8 cellular contexts compared by ENCODE assay signal in the genomic region with DNA sequence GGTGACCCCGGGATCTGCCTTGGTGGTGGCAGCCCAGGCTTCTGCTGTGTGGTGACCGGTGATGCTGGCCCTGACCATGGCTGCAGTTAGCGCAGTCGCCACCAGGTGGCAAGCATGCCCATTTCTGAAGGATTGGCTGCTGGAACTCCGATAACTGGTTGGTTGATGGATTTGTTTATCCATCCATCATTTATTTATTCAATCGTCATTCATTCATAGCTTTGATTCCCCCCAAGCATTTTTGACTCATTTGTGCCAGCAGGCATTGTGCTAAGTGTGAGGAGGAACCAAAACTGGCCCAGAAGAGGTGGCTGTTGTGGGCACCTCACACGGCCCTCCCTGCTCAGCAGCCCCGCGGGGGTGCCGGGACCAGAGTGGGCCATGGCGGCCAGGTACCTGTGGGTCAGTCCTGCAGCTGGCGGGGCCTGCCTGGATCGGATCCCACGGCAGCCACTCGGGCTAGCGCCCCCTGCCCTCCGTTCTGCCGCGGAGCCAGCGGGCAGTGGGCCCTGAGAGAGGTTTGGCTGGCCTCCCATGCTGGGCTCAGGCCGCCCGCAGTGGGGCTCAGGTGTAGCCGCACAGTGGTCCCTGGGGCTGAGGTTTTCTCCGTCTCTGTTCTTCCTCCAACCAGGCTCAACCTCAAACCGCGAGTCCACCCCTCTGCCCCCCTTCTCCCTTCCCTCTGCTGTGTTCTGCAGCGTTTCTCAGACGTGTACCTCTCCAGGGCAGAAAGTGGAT. TPM values are rescaled to one million over a fixed set of nuclear protein-coding genes. Genes with fewer than 3 reads are reported as not detected.
DNase-seq lines count a peak whose midpoint lies in the region; ATAC-seq and TF ChIP-seq lines count a peak whose summit lies in the region.

No MANE protein-coding gene starts in this region.

- H3K27ac ChIP-seq in trophoblast cell (ENCODE audit: low read depth, low read length): peak overlapping the region; percentile 54
- H3K27ac ChIP-seq in tibial artery: peak overlapping the region; percentile 83 to 89

- peak overlapping the region; percentile 16 for H3K4me2 ChIP-seq in trophoblast cell (ENCODE audit: low read length)

- H3K9me3 ChIP-seq in trophoblast cell (ENCODE audit: insufficient read depth, low read depth, low read length): no peaks in the 10 kb centered on the region
- no peaks in the 10 kb centered on the region for H3K9me3 ChIP-seq in tibial artery

- peak overlapping the region; percentile 36 for H3K14ac ChIP-seq in trophoblast cell (ENCODE audit: low read length)

- peak overlapping the region; percentile 9 for H3K4ac ChIP-seq in trophoblast cell (ENCODE audit: low read depth, low read length)

- peaks cover 25% of the 10 kb centered on the region for H3K27me3 Mint-ChIP-seq in activated naive CD4-positive, alpha-beta T cell treated with anti-CD3 and anti-CD28 coated beads for 36 hours (ENCODE audit: low read depth)
- H3K27me3 Mint-ChIP-seq in glutamatergic neuron (ENCODE audit: unreplicated experiment): peaks cover 9% of the 10 kb centered on the region

- no CpG with 5 or more reads among the region's 28 CpGs for WGBS in trophoblast cell (ENCODE audit: extremely low coverage, insufficient coverage, insufficient read length)

- no peaks in the 10 kb centered on the region for H3K36me3 ChIP-seq in trophoblast cell (ENCODE audit: control insufficient read depth in 1 of 2, insufficient read depth in 2 of 2, low read length in 2 of 2)
- no peaks in the 10 kb centered on the region for H3K36me3 ChIP-seq in tibial artery

- no peak overlapping the region for H3K4me3 ChIP-seq in trophoblast cell (ENCODE audit: low read depth, low read length)
- peak overlapping the region; percentile 41 to 53 for H3K4me3 ChIP-seq in tibial artery

- H3K9ac ChIP-seq in trophoblast cell (ENCODE audit: low read length): no peak overlapping the region

- peaks cover 18% of the 10 kb centered on the region for H3K4me1 Mint-ChIP-seq in activated naive CD4-positive, alpha-beta T cell treated with anti-CD3 and anti-CD28 coated beads for 36 hours (ENCODE audit: low read depth)
- peaks cover 2% of the 10 kb centered on the region for H3K4me1 Mint-ChIP-seq in glutamatergic neuron (ENCODE audit: low read depth, unreplicated experiment)

- H3K9me3 Mint-ChIP-seq in activated naive CD4-positive, alpha-beta T cell treated with anti-CD3 and anti-CD28 coated beads for 36 hours: no peaks in the 10 kb centered on the region
- H3K9me3 Mint-ChIP-seq in glutamatergic neuron (ENCODE audit: unreplicated experiment): no peaks in the 10 kb centered on the region

- peak overlapping the region; percentile 28 for H2BK120ac ChIP-seq in trophoblast cell (ENCODE audit: insufficient read depth, low read length, poor library complexity)

- H4K8ac ChIP-seq in trophoblast cell (ENCODE audit: low read depth, low read length): peak overlapping the region; percentile 64

- H2AFZ ChIP-seq in trophoblast cell (ENCODE audit: insufficient read depth, low read length, poor library complexity): no peak overlapping the region

- no peak for ATAC-seq in HG03159 (IDR thresholded peaks at IDR 0.05; ENCODE audit: unreplicated experiment)

- no peaks in the 10 kb centered on the region for H3K27me3 ChIP-seq in trophoblast cell (ENCODE audit: insufficient read depth, low read length)
- no peaks in the 10 kb centered on the region for H3K27me3 ChIP-seq in tibial artery

- intact Hi-C loops in activated naive CD4-positive, alpha-beta T cell treated with anti-CD3 and anti-CD28 coated beads for 36 hours (cut with micrococcal nuclease): loop anchor here (1.0 to 2.0 kb wide), 3 partner anchors 29 to 68 kb away; a partner anchor contains a TSS
- intact Hi-C loops in tibial artery (cut with DNase I; ENCODE audit: low total_unique reads): loop anchor here (2.0 to 10.0 kb wide), 3 partner anchors 35 to 278 kb away; no protein-coding TSS in a partner anchor

- H3K27ac Mint-ChIP-seq in activated naive CD4-positive, alpha-beta T cell treated with anti-CD3 and anti-CD28 coated beads for 36 hours: no peak overlapping the region
- H3K27ac Mint-ChIP-seq in glutamatergic neuron (ENCODE audit: unreplicated experiment): no peak overlapping the region

- CTCF ChIA-PET in activated naive CD4-positive, alpha-beta T cell treated with anti-CD3 and anti-CD28 coated beads for 36 hours (lab: Charles Lee): interaction anchor here (0.8 to 8.2 kb wide), 12 partner anchors 16 to 265 kb away, joined by 3 to 92 read pairs (median 5); a partner anchor contains a TSS

- no peak overlapping the region for H3K23ac ChIP-seq in trophoblast cell (ENCODE audit: low read length)

- TF ChIP-seq EP300 in Ishikawa (IDR thresholded peaks at IDR 0.05; ENCODE audit: borderline replicate concordance): no peak; the same call in 1 of the 2 replicates

- peaks cover 26 to 30% of the 10 kb centered on the region in 2 experiments for H3K4me1 ChIP-seq in trophoblast cell (ENCODE audit: control insufficient read depth in 1 of 2, insufficient read depth in 2 of 2, low read length in 2 of 2)
- peaks cover 0 to 41% (median 22%) of the 10 kb centered on the region in 4 donors for H3K4me1 ChIP-seq in tibial artery

- peaks cover 2% of the 10 kb centered on the region for H3K79me2 ChIP-seq in trophoblast cell (ENCODE audit: control insufficient read depth, insufficient read depth, low read length, poor library complexity)

- H3K36me3 Mint-ChIP-seq in activated naive CD4-positive, alpha-beta T cell treated with anti-CD3 and anti-CD28 coated beads for 36 hours (ENCODE audit: low read depth): no peaks in the 10 kb centered on the region
- no peaks in the 10 kb centered on the region for H3K36me3 Mint-ChIP-seq in glutamatergic neuron (ENCODE audit: unreplicated experiment)

- H2AK5ac ChIP-seq in trophoblast cell (ENCODE audit: low read length): peak overlapping the region; percentile 57

- TF ChIP-seq CTCF in glutamatergic neuron (IDR thresholded peaks at IDR 0.05; ENCODE audit: partially characterized antibody, unreplicated experiment): peak; percentile 95
- peak; percentile 95 to 97 for TF ChIP-seq CTCF in tibial artery (IDR thresholded peaks at IDR 0.05)

- peak overlapping the region; percentile 59 for H4K91ac ChIP-seq in trophoblast cell (ENCODE audit: low read depth, low read length)

- peak overlapping the region; percentile 46 for H2BK12ac ChIP-seq in trophoblast cell (ENCODE audit: low read length)

- H3K4me3 Mint-ChIP-seq in activated naive CD4-positive, alpha-beta T cell treated with anti-CD3 and anti-CD28 coated beads for 36 hours: peak overlapping the region; percentile 68
- H3K4me3 Mint-ChIP-seq in glutamatergic neuron (ENCODE audit: unreplicated experiment): no peak overlapping the region

- H4K12ac ChIP-seq in trophoblast cell (ENCODE audit: low read depth, low read length): no peak overlapping the region

- peak overlapping the region; percentile 50 for H2BK5ac ChIP-seq in trophoblast cell (ENCODE audit: low read depth, low read length, poor library complexity)

- DNase-seq in DMS153 (lab: John Stamatoyannopoulos, UW) (peak; percentile 65), SK-N-DZ (ENCODE audit: low spot score) (peak; percentile 63), glutamatergic neuron (peak; percentile 95), trophoblast cell (peak; percentile 68 to 87), tibial artery (peak; percentile 88 to 92)
- DNase-seq in activated naive CD4-positive, alpha-beta T cell treated with anti-CD3 and anti-CD28 coated beads for 36 hours: peak; percentile 90

- peak overlapping the region; percentile 16 for H3K18ac ChIP-seq in trophoblast cell (ENCODE audit: low read length)

- peaks cover 14% of the 10 kb centered on the region for H3K79me1 ChIP-seq in trophoblast cell (ENCODE audit: low read length)

- TF ChIP-seq RAD21 in Ishikawa (IDR thresholded peaks at IDR 0.05; ENCODE audit: low read depth): peak; percentile 93

TF ChIP-seq in Ishikawa, 13 proteins besides CTCF, POLR2A, EP300 and RAD21 (continues in another document):
- TF ChIP-seq, protein P1, sequence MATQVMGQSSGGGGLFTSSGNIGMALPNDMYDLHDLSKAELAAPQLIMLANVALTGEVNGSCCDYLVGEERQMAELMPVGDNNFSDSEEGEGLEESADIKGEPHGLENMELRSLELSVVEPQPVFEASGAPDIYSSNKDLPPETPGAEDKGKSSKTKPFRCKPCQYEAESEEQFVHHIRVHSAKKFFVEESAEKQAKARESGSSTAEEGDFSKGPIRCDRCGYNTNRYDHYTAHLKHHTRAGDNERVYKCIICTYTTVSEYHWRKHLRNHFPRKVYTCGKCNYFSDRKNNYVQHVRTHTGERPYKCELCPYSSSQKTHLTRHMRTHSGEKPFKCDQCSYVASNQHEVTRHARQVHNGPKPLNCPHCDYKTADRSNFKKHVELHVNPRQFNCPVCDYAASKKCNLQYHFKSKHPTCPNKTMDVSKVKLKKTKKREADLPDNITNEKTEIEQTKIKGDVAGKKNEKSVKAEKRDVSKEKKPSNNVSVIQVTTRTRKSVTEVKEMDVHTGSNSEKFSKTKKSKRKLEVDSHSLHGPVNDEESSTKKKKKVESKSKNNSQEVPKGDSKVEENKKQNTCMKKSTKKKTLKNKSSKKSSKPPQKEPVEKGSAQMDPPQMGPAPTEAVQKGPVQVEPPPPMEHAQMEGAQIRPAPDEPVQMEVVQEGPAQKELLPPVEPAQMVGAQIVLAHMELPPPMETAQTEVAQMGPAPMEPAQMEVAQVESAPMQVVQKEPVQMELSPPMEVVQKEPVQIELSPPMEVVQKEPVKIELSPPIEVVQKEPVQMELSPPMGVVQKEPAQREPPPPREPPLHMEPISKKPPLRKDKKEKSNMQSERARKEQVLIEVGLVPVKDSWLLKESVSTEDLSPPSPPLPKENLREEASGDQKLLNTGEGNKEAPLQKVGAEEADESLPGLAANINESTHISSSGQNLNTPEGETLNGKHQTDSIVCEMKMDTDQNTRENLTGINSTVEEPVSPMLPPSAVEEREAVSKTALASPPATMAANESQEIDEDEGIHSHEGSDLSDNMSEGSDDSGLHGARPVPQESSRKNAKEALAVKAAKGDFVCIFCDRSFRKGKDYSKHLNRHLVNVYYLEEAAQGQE (IDR thresholded peaks at IDR 0.05; ENCODE audit: low read depth): no peak

RNA-seq across cellular contexts. Expression of a gene that starts 28.8 kb away (rescaled TPM):
- 0.78 and 1.8 TPM in 2 replicates for polyA plus RNA-seq in SK-N-DZ (2014; cell fraction: cytosol; rRNA removed)
- polyA plus RNA-seq in SK-N-DZ (2014; cell fraction: nucleus; rRNA removed): 1.8 and 3.1 TPM in 2 replicates
- 10 to 100 TPM; 17.9 to 19.3 TPM for total RNA-seq in activated naive CD4-positive, alpha-beta T cell treated with anti-CD3 and anti-CD28 coated beads for 36 hours
- total RNA-seq in glutamatergic neuron (ENCODE audit: unreplicated experiment): 13.2 TPM
- polyA plus RNA-seq in trophoblast cell (2013): 63.3 and 65.7 TPM in 2 replicates

RNA-seq across cellular contexts. Expression of a gene that starts 32.0 kb away (rescaled TPM):
- not detected in 2 replicates for polyA plus RNA-seq in SK-N-DZ (2014; cell fraction: cytosol; rRNA removed)
- not detected in 2 replicates for polyA plus RNA-seq in SK-N-DZ (2014; cell fraction: nucleus; rRNA removed)
- total RNA-seq in activated naive CD4-positive, alpha-beta T cell treated with anti-CD3 and anti-CD28 coated beads for 36 hours: not detected
- 0.37 TPM for total RNA-seq in glutamatergic neuron (ENCODE audit: unreplicated experiment)
- polyA plus RNA-seq in trophoblast cell (2013): 113 and 120 TPM in 2 replicates

RNA-seq across cellular contexts. Expression of a gene that starts 58.1 kb away (rescaled TPM):
- 0.17 TPM in 1 of 2 replicates, not detected in the other for polyA plus RNA-seq in SK-N-DZ (2014; cell fraction: cytosol; rRNA removed)
- 0.84 and 1.9 TPM in 2 replicates for polyA plus RNA-seq in SK-N-DZ (2014; cell fraction: nucleus; rRNA removed)
- total RNA-seq in activated naive CD4-positive, alpha-beta T cell treated with anti-CD3 and anti-CD28 coated beads for 36 hours: under 1 TPM; 0.67 to 0.81 TPM
- total RNA-seq in glutamatergic neuron (ENCODE audit: unreplicated experiment): 0.29 TPM
- 11.8 and 12.7 TPM in 2 replicates for polyA plus RNA-seq in trophoblast cell (2013)
